ENCODE assay signal across 8 cellular contexts in genomic region chr1:180415985-180416633, GRCh38.
DNase-seq lines count a peak whose midpoint lies in the region; ATAC-seq and TF ChIP-seq lines count a peak whose summit lies in the region.

No MANE protein-coding gene starts in this region.

- no peak for DNase-seq in DND-41
- peak; percentile 40 for DNase-seq in LoVo (ENCODE audit: low spot score)
- peak; percentile 44 for DNase-seq in RPMI8226
- DNase-seq in fibroblast of the conjunctiva (ENCODE audit: low read depth) = peak; percentile 18
- peak; percentile 11 for DNase-seq in stromal cell of bone marrow (ENCODE audit: low read depth)
- DNase-seq in effector CD8-positive, alpha-beta T cell (lab: John Stamatoyannopoulos, UW) = no peak
- no peak for DNase-seq in caudate nucleus (lab: John Stamatoyannopoulos, UW)

- no peak overlapping the region for H2AFZ ChIP-seq in DND-41 (ENCODE audit: low read depth, low read length)

- peaks cover 14% of the 10 kb centered on the region; the same call in 1 of the 2 replicates for H3K36me3 ChIP-seq in DND-41 (ENCODE audit: insufficient read depth, low read length)

- no peak overlapping the region for H3K4me3 ChIP-seq in DND-41 (ENCODE audit: low read depth in 1 of 2, low read length in 2 of 2)

- peak; percentile 81 for ATAC-seq in DND-41 (ENCODE audit: insufficient read depth, low read depth)
- no peak for ATAC-seq in GM21390 (IDR thresholded peaks at IDR 0.05; ENCODE audit: unreplicated experiment)

- no peaks in the 10 kb centered on the region for H3K4me1 ChIP-seq in DND-41 (ENCODE audit: insufficient read depth, low read length)

- H3K9me3 ChIP-seq in DND-41 (ENCODE audit: insufficient read depth, low read length, severe bottlenecking) = no peaks in the 10 kb centered on the region

- no peak overlapping the region for H3K9ac ChIP-seq in DND-41 (ENCODE audit: low read depth, low read length)

- H3K79me2 ChIP-seq in DND-41 (ENCODE audit: insufficient read depth, low read length) = peaks cover 11% of the 10 kb centered on the region

- H3K27ac ChIP-seq in DND-41 (ENCODE audit: low read length) (no peak overlapping the region), caudate nucleus (ENCODE audit: low read depth, low read length) (no peak overlapping the region)

- 0 out of 2 replicates have a peak, but pooled peaks cover 3% of the 10 kb centered on the region for H4K20me1 ChIP-seq in DND-41 (ENCODE audit: insufficient read depth, low read length)

- no peaks in the 10 kb centered on the region for H3K27me3 ChIP-seq in DND-41 (ENCODE audit: insufficient read depth, low read length, poor library complexity)

- peak; percentile 84 for TF ChIP-seq CTCF in DND-41 (IDR thresholded peaks at IDR 0.05; ENCODE audit: borderline replicate concordance, extremely low read depth, low read length, poor library complexity, severe bottlenecking)

- H3K4me2 ChIP-seq in DND-41 (ENCODE audit: insufficient read depth, low read length) = no peak overlapping the region

Comparison
In these comparisons a context has a peak if more than half of its experiments do, and no peak if none do; other contexts are left out.
1. DNase-seq: peak in LoVo (single experiment), RPMI8226 (single experiment), fibroblast of the conjunctiva (single experiment) and stromal cell of bone marrow (single experiment); none in DND-41 (single experiment), effector CD8-positive, alpha-beta T cell (single experiment) and caudate nucleus (0 of 61).